16 cellular contexts compared by ENCODE assay signal in the genomic region with DNA sequence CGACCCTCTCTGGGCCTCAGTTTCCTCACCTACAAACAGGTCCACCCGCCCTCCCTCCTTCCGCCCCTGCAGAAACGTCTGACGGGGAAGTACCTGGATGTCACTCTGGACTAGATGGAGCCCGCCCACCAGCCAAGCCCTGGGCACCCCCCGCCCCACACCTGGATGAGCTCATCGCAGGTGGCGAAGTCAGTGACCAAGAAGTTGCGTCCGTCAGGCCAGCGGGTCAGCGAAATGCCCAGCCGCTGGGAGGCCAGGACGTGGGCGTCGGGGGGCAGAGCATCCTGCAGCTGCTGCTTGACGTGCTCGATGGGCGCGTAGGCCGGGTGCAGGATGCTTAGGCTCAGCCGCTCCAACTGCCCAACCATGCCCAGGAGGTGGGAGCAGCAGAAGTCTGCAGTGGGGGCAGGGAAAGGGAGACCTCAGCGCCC. TPM values are rescaled to one million over a fixed set of nuclear protein-coding genes. Genes with fewer than 3 reads are reported as not detected.
DNase-seq lines count a peak whose midpoint lies in the region; ATAC-seq, FAIRE-seq and TF ChIP-seq lines count a peak whose summit lies in the region.
"Had no signal": no experiment of that assay in that cellular context is flagged by ENCODE, and none has a peak within 500 bp of the region (broad histone marks: within the 10 kb centered on the region; RNA-seq: fewer than 3 reads in every experiment).

No MANE protein-coding gene starts in this region.

- peak overlapping the region; percentile 69 for H3K23ac ChIP-seq in neuronal stem cell (ENCODE audit: low read depth, low read length, poor library complexity)

- peaks cover 16 to 31% of the 10 kb centered on the region in 2 experiments for H3K27me3 ChIP-seq in endothelial cell of umbilical vein (ENCODE audit: control insufficient read depth in 2 of 2, insufficient read depth in 2 of 2, low read length in 2 of 2)
- H3K27me3 ChIP-seq in neuronal stem cell (ENCODE audit: control insufficient read depth in 3 of 3, insufficient read depth in 3 of 3, low read depth in 1 of 3, low read length in 3 of 3), result peaks cover 16 to 89% (median 39%) of the 10 kb centered on the region in 3 experiments
- H3K27me3 ChIP-seq in gastroesophageal sphincter, result peaks cover 95% of the 10 kb centered on the region

- no peak overlapping the region for H2BK12ac ChIP-seq in neuronal stem cell (ENCODE audit: low read length)

- DNase-seq in COLO668 (lab: John Stamatoyannopoulos, UW; ENCODE audit: unreplicated experiment) (peak; percentile 46), endothelial cell of umbilical vein (ENCODE audit: low read depth, low spot score) (no peak), neuronal stem cell (ENCODE audit: low spot score) (no peak), superior temporal gyrus (ENCODE audit: extremely low spot score) (no peak), NCI-H2029 (lab: John Stamatoyannopoulos, UW) (no peak)
- DNase-seq: activated effector memory CD4-positive, alpha-beta T cell treated with Interleukin-2 at 50 U/mL for 16 hours; left colon; NCI-H187 treated with DMSO at 0.1 percent for 48 hours had no signal

- H3K9me3 ChIP-seq in HEK293 (ENCODE audit: control insufficient read depth, insufficient read depth, low read depth, low read length) (no peaks in the 10 kb centered on the region), endothelial cell of umbilical vein (replicated peaks; ENCODE audit: control insufficient read depth, insufficient read depth, low read length) (no peaks in the 10 kb centered on the region), neuronal stem cell (replicated peaks in 1 of 2; ENCODE audit: control insufficient read depth in 2 of 2, insufficient read depth in 1 of 2, low read depth in 1 of 2, low read length in 2 of 2) (no peaks in the 10 kb centered on the region), gastroesophageal sphincter (no peaks in the 10 kb centered on the region)

- CTCF ChIA-PET in HEK293 (lab: Yijun Ruan, JAX), result interaction anchor here (1.0 kb wide), 1 partner anchor 8 kb away, joined by 10 read pairs; no protein-coding TSS in a partner anchor
- CTCF ChIA-PET in endothelial cell of umbilical vein (lab: Charles Lee), result interaction anchor here (1.2 to 1.4 kb wide), 2 partner anchors 8 to 55 kb away, joined by 4 to 5 read pairs; no protein-coding TSS in a partner anchor

- H3K4ac ChIP-seq in neuronal stem cell (ENCODE audit: low read length), result no peak overlapping the region

- ATAC-seq in GM18517 (IDR thresholded peaks at IDR 0.05; ENCODE audit: unreplicated experiment), result no peak
- ATAC-seq in gastroesophageal sphincter, result no peak
- ATAC-seq: left colon had no signal

- peak overlapping the region; percentile 69 for H4K91ac ChIP-seq in neuronal stem cell (ENCODE audit: low read depth, low read length, poor library complexity)

- BruUV-seq in endothelial cell of umbilical vein (replicated peaks; lab: Mats Ljungman, UMichigan), result no TSS peak

- TF ChIP-seq POLR2A in endothelial cell of umbilical vein (IDR thresholded peaks at IDR 0.05; ENCODE audit: low read depth, low read length), result no peak
- no peak for TF ChIP-seq POLR2A in gastroesophageal sphincter (IDR thresholded peaks at IDR 0.05)

- POLR2A ChIA-PET in HEK293 (lab: Yijun Ruan, JAX) (no interaction called here), endothelial cell of umbilical vein (lab: Charles Lee) (no interaction called here)

- H3K9ac ChIP-seq in endothelial cell of umbilical vein (replicated peaks; ENCODE audit: extremely low read depth, insufficient read depth, low read length), result no peak overlapping the region
- no peak overlapping the region for H3K9ac ChIP-seq in neuronal stem cell (ENCODE audit: low read depth, low read length, poor library complexity)

- H3K79me1 ChIP-seq in neuronal stem cell (ENCODE audit: low read depth, low read length), result no peaks in the 10 kb centered on the region

- TF ChIP-seq CTCF in HEK293 (tag by site-specific recombination; IDR thresholded peaks at IDR 0.05) (no peak), endothelial cell of umbilical vein (IDR thresholded peaks at IDR 0.05; ENCODE audit: extremely low read depth in 1 of 2, insufficient read depth in 1 of 2, low read depth in 1 of 2, low read length in 2 of 2) (no peak), gastroesophageal sphincter (IDR thresholded peaks at IDR 0.05) (no peak)

- no peak for FAIRE-seq in endothelial cell of umbilical vein (lab: Jason Lieb, UNC)
- FAIRE-seq: colon, GM18507 had no signal

- H3K4me2 ChIP-seq in endothelial cell of umbilical vein (ENCODE audit: insufficient read depth, low read length) (no peak overlapping the region), neuronal stem cell (ENCODE audit: insufficient read depth, low read length, poor library complexity, severe bottlenecking) (peak overlapping the region; percentile 71)

- H2BK120ac ChIP-seq in neuronal stem cell (ENCODE audit: low read depth, low read length), result no peak overlapping the region

- H3K14ac ChIP-seq in neuronal stem cell (ENCODE audit: low read length), result peak overlapping the region; percentile 48

- intact Hi-C loops in endothelial cell of umbilical vein (cut with micrococcal nuclease), result no loop called here

- no peak overlapping the region for H2AFZ ChIP-seq in endothelial cell of umbilical vein (ENCODE audit: low read depth, low read length)
- H2AFZ ChIP-seq in neuronal stem cell (ENCODE audit: low read length), result no peak overlapping the region

- no peak overlapping the region for H2AK5ac ChIP-seq in neuronal stem cell (ENCODE audit: low read depth, low read length)

- H3K4me3 ChIP-seq in HEK293 (ENCODE audit: low read depth, low read length) (no peak overlapping the region), endothelial cell of umbilical vein (replicated peaks in 1 of 3; ENCODE audit: insufficient read depth in 1 of 3, low read depth in 1 of 3, low read length in 3 of 3) (no peak overlapping the region), neuronal stem cell (ENCODE audit: low read length in 2 of 2) (no peak overlapping the region), gastroesophageal sphincter (no peak overlapping the region)

- no peaks in the 10 kb centered on the region for H3K36me3 ChIP-seq in HEK293 (ENCODE audit: control insufficient read depth in 2 of 2, insufficient read depth in 1 of 2, low read length in 2 of 2)
- H3K36me3 ChIP-seq in endothelial cell of umbilical vein (ENCODE audit: control insufficient read depth in 2 of 2, extremely low read depth in 1 of 2, insufficient read depth in 2 of 2, low read length in 2 of 2), result no peaks in the 10 kb centered on the region
- no peaks in the 10 kb centered on the region for H3K36me3 ChIP-seq in neuronal stem cell (replicated peaks in 1 of 2; ENCODE audit: control insufficient read depth in 2 of 2, insufficient read depth in 2 of 2, low read length in 2 of 2)
- H3K36me3 ChIP-seq in gastroesophageal sphincter, result no peaks in the 10 kb centered on the region

- TF ChIP-seq EP300 in gastroesophageal sphincter (IDR thresholded peaks at IDR 0.05), result no peak

- H2BK15ac ChIP-seq in neuronal stem cell (ENCODE audit: low read length), result peak overlapping the region; percentile 23

- H3K27ac ChIP-seq in HEK293 (ENCODE audit: extremely low read depth, low read depth, low read length), result no peak overlapping the region
- H3K27ac ChIP-seq in endothelial cell of umbilical vein (ENCODE audit: insufficient read depth, low read depth, low read length), result no peak overlapping the region
- no peak overlapping the region for H3K27ac ChIP-seq in neuronal stem cell (replicated peaks; ENCODE audit: low read length)
- H3K27ac ChIP-seq in gastroesophageal sphincter, result no peak overlapping the region
- H3K27ac ChIP-seq: VCaP had no signal

- H3K4me1 ChIP-seq in HEK293 (ENCODE audit: control insufficient read depth, insufficient read depth, low read length) (no peaks in the 10 kb centered on the region; the same call in 1 of the 2 replicates), endothelial cell of umbilical vein (ENCODE audit: control insufficient read depth, extremely low read depth, insufficient read depth, low read length) (no peaks in the 10 kb centered on the region), neuronal stem cell (ENCODE audit: control insufficient read depth in 2 of 2, insufficient read depth in 1 of 2, low read depth in 1 of 2, low read length in 2 of 2) (peaks cover 0 to 8% of the 10 kb centered on the region in 2 donors), gastroesophageal sphincter (peaks cover 0 to 15% (median 7%) of the 10 kb centered on the region in 3 donors)

- dilution Hi-C loops in endothelial cell of umbilical vein (cut with MboI; ENCODE audit: extremely low pct_ligation_motif_present, low sequenced_read_pairs), result no loop called here

- H3K9me1 ChIP-seq in endothelial cell of umbilical vein (replicated peaks; ENCODE audit: control insufficient read depth, extremely low read depth, insufficient read depth, low read length), result no peaks in the 10 kb centered on the region

- H4K20me1 ChIP-seq in endothelial cell of umbilical vein (replicated peaks; ENCODE audit: control insufficient read depth, extremely low read depth, insufficient read depth, low read length), result no peaks in the 10 kb centered on the region

- H3K18ac ChIP-seq in neuronal stem cell (ENCODE audit: low read length), result peak overlapping the region; percentile 84

- H2BK5ac ChIP-seq in neuronal stem cell (ENCODE audit: low read length), result peak overlapping the region; percentile 27

- WGBS in neuronal stem cell (ENCODE audit: extremely low coverage in 2 of 2, insufficient read length in 2 of 2, insufficient replicate concordance in 1 of 2), 2 donors, result no CpG with 5 or more reads among the region's 24 CpGs
- no CpG with 5 or more reads among the region's 24 CpGs for WGBS in gastroesophageal sphincter (ENCODE audit: low coverage in 1 of 2), 2 donors

- H3K79me2 ChIP-seq in endothelial cell of umbilical vein (ENCODE audit: control insufficient read depth, insufficient read depth, low read length), result no peaks in the 10 kb centered on the region

- H4K8ac ChIP-seq in neuronal stem cell (ENCODE audit: low read depth, low read length), result no peak overlapping the region

RNA-seq across cellular contexts. Expression of a gene that starts 0.9 kb away (rescaled TPM):
- total RNA-seq in endothelial cell of umbilical vein (not detected in 2 replicates), gastroesophageal sphincter (not detected)
- polyA plus RNA-seq in endothelial cell of umbilical vein, result not detected in 2 replicates
- not detected in 2 replicates for polyA plus RNA-seq in endothelial cell of umbilical vein (2011; cell fraction: cytosol; rRNA removed)
- not detected in 2 replicates for polyA plus RNA-seq in endothelial cell of umbilical vein (2011; cell fraction: nucleus; rRNA removed)
- not detected in 2 replicates for polyA plus RNA-seq in endothelial cell of umbilical vein (2012)
- not detected in 2 replicates for polyA minus RNA-seq in endothelial cell of umbilical vein
- not detected for polyA minus RNA-seq in endothelial cell of umbilical vein (2011; cell fraction: cytosol; rRNA and poly(A)+ RNA removed)
- not detected in 2 replicates for polyA minus RNA-seq in endothelial cell of umbilical vein (2011; cell fraction: nucleus; rRNA and poly(A)+ RNA removed)
- not detected for polyA plus RNA-seq in neuronal stem cell (2013, experiment 1 of 2)
- not detected for polyA plus RNA-seq in neuronal stem cell (2013, experiment 2 of 2)
- total RNA-seq: activated CD8-positive, alpha-beta memory T cell treated with anti-CD3 and anti-CD28 coated beads for 36 hours; epithelial cell of proximal tubule; left colon had no signal

RNA-seq across cellular contexts. Expression of a gene that starts 28.6 kb away (rescaled TPM):
- total RNA-seq in endothelial cell of umbilical vein (0.14 TPM in 1 of 2 replicates, not detected in the other), gastroesophageal sphincter (1 to 10 TPM in 1 of 4 donors, under 1 TPM in 2, not detected in 1; 0.16 to 1.7 (median 0.54) TPM)
- 0.48 and 0.49 TPM in 2 replicates for polyA plus RNA-seq in endothelial cell of umbilical vein
- polyA plus RNA-seq in endothelial cell of umbilical vein (2011; cell fraction: cytosol; rRNA removed), result 0.25 and 0.31 TPM in 2 replicates
- 2.5 and 3.5 TPM in 2 replicates for polyA plus RNA-seq in endothelial cell of umbilical vein (2011; cell fraction: nucleus; rRNA removed)
- 1.4 and 2.0 TPM in 2 replicates for polyA plus RNA-seq in endothelial cell of umbilical vein (2012)
- polyA minus RNA-seq in endothelial cell of umbilical vein, result 0.08 and 0.46 TPM in 2 replicates
- polyA minus RNA-seq in endothelial cell of umbilical vein (2011; cell fraction: cytosol; rRNA and poly(A)+ RNA removed), result not detected
- 0.67 and 1.3 TPM in 2 replicates for polyA minus RNA-seq in endothelial cell of umbilical vein (2011; cell fraction: nucleus; rRNA and poly(A)+ RNA removed)
- polyA plus RNA-seq in neuronal stem cell (2013, experiment 1 of 2), result 7.1 TPM
- 7.0 TPM for polyA plus RNA-seq in neuronal stem cell (2013, experiment 2 of 2)
- total RNA-seq: activated CD8-positive, alpha-beta memory T cell treated with anti-CD3 and anti-CD28 coated beads for 36 hours had no signal

RNA-seq across cellular contexts. Expression of a gene that starts 32.7 kb away (rescaled TPM):
- total RNA-seq in endothelial cell of umbilical vein, result 12.1 and 12.3 TPM in 2 replicates
- polyA plus RNA-seq in endothelial cell of umbilical vein, result 5.3 TPM in 2 replicates
- 4.0 and 4.6 TPM in 2 replicates for polyA plus RNA-seq in endothelial cell of umbilical vein (2011; cell fraction: cytosol; rRNA removed)
- 18.8 and 24.0 TPM in 2 replicates for polyA plus RNA-seq in endothelial cell of umbilical vein (2011; cell fraction: nucleus; rRNA removed)
- 3.0 and 4.2 TPM in 2 replicates for polyA plus RNA-seq in endothelial cell of umbilical vein (2012)
- 11.0 and 15.2 TPM in 2 replicates for polyA minus RNA-seq in endothelial cell of umbilical vein
- polyA minus RNA-seq in endothelial cell of umbilical vein (2011; cell fraction: cytosol; rRNA and poly(A)+ RNA removed), result 3.9 TPM
- 8.3 and 11.9 TPM in 2 replicates for polyA minus RNA-seq in endothelial cell of umbilical vein (2011; cell fraction: nucleus; rRNA and poly(A)+ RNA removed)
- 11.0 TPM for polyA plus RNA-seq in neuronal stem cell (2013, experiment 1 of 2)
- polyA plus RNA-seq in neuronal stem cell (2013, experiment 2 of 2), result 11.6 TPM
- not detected for total RNA-seq in gastroesophageal sphincter

Comparison
In these comparisons a context has a peak if more than half of its experiments do, and no peak if none do; other contexts are left out.
1. RNA of a gene that starts 32.7 kb away (total RNA-seq): 12.1 to 12.3 TPM in endothelial cell of umbilical vein; not detected in gastroesophageal sphincter; every median in the first group is over 10 times any median in the second.